30 cellular contexts compared by ENCODE assay signal in genomic region chr1:68955424-68955823, GRCh38.
DNase-seq lines count a peak whose midpoint lies in the region; ATAC-seq and TF ChIP-seq lines count a peak whose summit lies in the region.
"Had no signal": no experiment of that assay in that cellular context is flagged by ENCODE, and none has a peak within 500 bp of the region (broad histone marks: within the 10 kb centered on the region; RNA-seq: fewer than 3 reads in every experiment).

No MANE protein-coding gene starts in this region.

- POLR2A ChIA-PET in A673 (lab: Charles Lee; ENCODE audit: low non-redundant PET): no interaction called here

- H3K4me3 ChIP-seq in fibroblast of mammary gland (ENCODE audit: control insufficient read depth, low read depth, low read length) (no peak overlapping the region), A673 (ENCODE audit: low read depth, low read length, poor library complexity, severe bottlenecking) (no peak overlapping the region)
- H3K4me3 ChIP-seq: gastrocnemius medialis, GM12878, hepatocyte, right lobe of liver, SJSA1, testis had no signal

- CTCF ChIA-PET in A673 (lab: Charles Lee): no interaction called here

- H3K9me3 ChIP-seq in A673 (ENCODE audit: low read depth, low read length, poor library complexity, severe bottlenecking): no peaks in the 10 kb centered on the region
- H3K9me3 ChIP-seq: gastrocnemius medialis, right lobe of liver, SJSA1, testis had no signal

- no TSS peak for BruUV-seq in A673 (replicated peaks; lab: Mats Ljungman, UMichigan)

- intact Hi-C loops in A673 (cut with micrococcal nuclease; ENCODE audit: unreplicated experiment): no loop called here

- no peaks in the 10 kb centered on the region for H3K27me3 ChIP-seq in A673 (replicated peaks; ENCODE audit: insufficient read depth, low read depth, low read length, poor library complexity)
- H3K27me3 ChIP-seq: gastrocnemius medialis, hepatocyte, right lobe of liver, SJSA1, testis had no signal

- H3K27ac ChIP-seq in A673 (ENCODE audit: low read depth, low read length, poor library complexity, severe bottlenecking): no peak overlapping the region
- H3K27ac ChIP-seq: gastrocnemius medialis, hepatocyte, KMS-11, right lobe of liver, SJSA1, testis had no signal

- no peak for TF ChIP-seq CTCF in fibroblast of mammary gland (conservative IDR thresholded peaks at IDR 0.05; ENCODE audit: control insufficient read depth, insufficient read depth, low read depth, low read length)
- TF ChIP-seq CTCF in A673 (conservative IDR thresholded peaks at IDR 0.05; ENCODE audit: low read depth, low read length): no peak

- DNase-seq in D341Med (ENCODE audit: low spot score) (peak; percentile 23), HT1080 (ENCODE audit: low read depth) (peak; percentile 6), NCI-H226 (peak; percentile 30), fibroblast of mammary gland (ENCODE audit: low read depth) (peak; percentile 25), SK-N-DZ (ENCODE audit: low spot score) (no peak), A673 (ENCODE audit: low spot score) (no peak), DMS 273 (lab: John Stamatoyannopoulos, UW; ENCODE audit: unreplicated experiment) (no peak)
- DNase-seq: activated CD4-positive, alpha-beta memory T cell treated with anti-CD3 and anti-CD28 coated beads, Interleukin-2, amount 10 ng/mL, durations not matched to agents 7 days and 5 days; activated CD4-positive, CD25-positive, alpha-beta regulatory T cell treated with anti-CD3 and anti-CD28 coated beads, Interleukin-2, amount 50 U/mL, for 72 hours; activated CD8-positive, alpha-beta memory T cell treated with anti-CD3 and anti-CD28 coated beads, Interleukin-2, amount 50 U/mL, for 48 hours; activated naive CD4-positive, alpha-beta T cell treated with anti-CD3 and anti-CD28 coated beads, Interleukin-2, amount 50 U/mL, for 16 hours; C1 segment of cervical spinal cord; caudate nucleus; endodermal cell; gastrocnemius medialis; mesendoderm; NCI-H187; NCI-H345; posterior cingulate gyrus; right lobe of liver; stimulated activated CD4-positive, alpha-beta T cell treated with anti-CD3 and anti-CD28 coated beads, Interleukin-12 subunit alpha, Interleukin-12 subunit beta, amount 100 ng/mL, for 4 hours; stimulated activated CD4-positive, alpha-beta T cell treated with anti-CD3 and anti-CD28 coated beads, Interleukin-4, amount 100 ng/mL, for 1 hour; testis had no signal

- no peaks in the 10 kb centered on the region for H3K36me3 ChIP-seq in A673 (ENCODE audit: insufficient read depth, low read length, poor library complexity, severe bottlenecking)
- H3K36me3 ChIP-seq: gastrocnemius medialis, right lobe of liver, SJSA1 had no signal

- H3K4me1 ChIP-seq in A673 (ENCODE audit: insufficient read depth, low read length, poor library complexity, severe bottlenecking): no peaks in the 10 kb centered on the region
- H3K4me1 ChIP-seq: gastrocnemius medialis, right lobe of liver, SJSA1, testis had no signal

- no peak for ATAC-seq in HG02571 (IDR thresholded peaks at IDR 0.05; ENCODE audit: unreplicated experiment)
- ATAC-seq: esophagus mucosa; gastrocnemius medialis; GM12878; right lobe of liver; stimulated activated memory B cell treated with anti-CD40 and anti-IgM and Interleukin-4, amounts not matched to agents 10 μg/mL and 1 μg/mL and 100 μg/mL, for 72 hours had no signal

Comparison
In these comparisons a context has a peak if more than half of its experiments do, and no peak if none do; other contexts are left out.
1. DNase-seq: peak in D341Med (single experiment), HT1080 (single experiment), NCI-H226 (single experiment) and fibroblast of mammary gland (single experiment); none in SK-N-DZ (single experiment), A673 (single experiment) and DMS 273 (single experiment).